ENCODE assay signal across 10 cellular contexts in the genomic region with DNA sequence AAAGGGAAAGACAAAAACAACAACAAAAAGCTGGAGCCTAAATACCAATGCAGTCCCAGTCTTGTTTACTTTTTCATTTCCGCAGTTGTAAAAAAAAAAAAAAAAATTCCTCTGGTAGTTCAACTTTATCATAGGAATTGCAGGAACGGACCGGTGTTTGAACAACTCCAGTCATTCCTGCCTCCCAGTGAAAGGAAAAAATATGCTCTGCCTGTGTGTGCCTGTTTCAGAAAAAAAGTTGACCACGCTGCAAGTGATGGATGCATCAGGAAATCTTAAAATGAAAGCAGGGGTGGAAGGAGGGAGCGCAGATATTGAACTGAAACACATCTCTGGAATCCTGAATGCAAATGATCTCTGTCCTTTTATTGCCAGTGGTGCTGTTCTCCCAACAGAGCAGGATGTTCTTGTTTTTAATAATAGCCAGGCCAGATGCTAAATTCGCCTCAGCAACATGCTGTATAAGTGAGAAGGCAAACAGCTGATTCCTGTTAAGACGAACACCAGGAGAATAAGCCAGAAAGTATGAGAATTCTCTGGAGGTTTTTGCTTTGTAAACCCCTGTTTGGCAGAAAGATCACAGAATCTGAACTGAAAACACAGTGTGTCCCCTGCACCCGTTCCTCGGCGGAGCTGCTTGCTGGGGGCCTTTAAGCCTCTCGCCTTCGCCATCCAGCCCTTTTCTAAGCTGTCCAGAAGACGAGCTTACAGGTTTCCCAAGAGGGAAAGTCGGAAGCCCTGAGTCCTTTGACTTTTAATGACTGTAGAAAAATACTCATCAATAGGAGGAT.
DNase-seq lines count a peak whose midpoint lies in the region; ATAC-seq and TF ChIP-seq lines count a peak whose summit lies in the region.
"Had no signal": no experiment of that assay in that cellular context is flagged by ENCODE, and none has a peak within 500 bp of the region (broad histone marks: within the 10 kb centered on the region; RNA-seq: fewer than 3 reads in every experiment).

No MANE protein-coding gene starts in this region.

- peak overlapping the region; percentile 63; the same call in 1 of the 2 replicates for H4K91ac ChIP-seq in IMR-90 (ENCODE audit: insufficient read depth, low read depth, low read length)

- H3K9me1 ChIP-seq in IMR-90 (ENCODE audit: insufficient read depth, low read length): peaks cover 12% of the 10 kb centered on the region

- H2BK15ac ChIP-seq in IMR-90 (ENCODE audit: low read depth, low read length): peak overlapping the region; percentile 49; the same call in 2 of the 3 replicates

- H3K4me1 ChIP-seq in IMR-90 (ENCODE audit: control insufficient read depth, insufficient read depth, low read length) (peaks cover 16% of the 10 kb centered on the region), liver (ENCODE audit: control insufficient read depth in 4 of 4, insufficient read depth in 4 of 4, low read length in 3 of 4) (no peaks in the 10 kb centered on the region), thoracic aorta (ENCODE audit: control insufficient read depth in 1 of 2, low read depth in 2 of 2) (peaks cover 5 to 9% of the 10 kb centered on the region in 2 donors)
- no peaks in the 10 kb centered on the region for H3K4me1 ChIP-seq in effector memory CD4-positive, alpha-beta T cell (ENCODE audit: control insufficient read depth, insufficient read depth, low read length, poor library complexity, severe bottlenecking)

- H3K18ac ChIP-seq in IMR-90 (ENCODE audit: low read depth, low read length): peak overlapping the region; percentile 19

- in situ Hi-C loops in IMR-90 (cut with MboI; ENCODE audit: low sequenced_read_pairs): no loop called here

- peak overlapping the region; percentile 62 for H3K27ac ChIP-seq in IMR-90 (ENCODE audit: insufficient read depth, low read length)
- no peak overlapping the region for H3K27ac ChIP-seq in liver (ENCODE audit: low read depth in 1 of 2, low read length in 2 of 2)
- H3K27ac ChIP-seq in thoracic aorta: no peak overlapping the region
- no peak overlapping the region for H3K27ac ChIP-seq in effector memory CD4-positive, alpha-beta T cell (ENCODE audit: insufficient read depth, low read length, poor library complexity, severe bottlenecking)

- 5% methylated on average over 4 of the region's 14 CpGs; no CpG with 5 or more reads in 1 of the 2 experiments for WGBS in IMR-90 (ENCODE audit: extremely low coverage in 2 of 2, insufficient read length in 1 of 2), 2 experiments
- 69% methylated on average over 14 of the region's 14 CpGs for WGBS in liver

- peak overlapping the region; percentile 63 to 89 for H4K8ac ChIP-seq in IMR-90 (ENCODE audit: low read depth in 2 of 2, low read length in 2 of 2)

- peak overlapping the region; percentile 55 for H3K23ac ChIP-seq in IMR-90 (ENCODE audit: low read depth, low read length)

- TF ChIP-seq RAD21 in IMR-90 (IDR thresholded peaks at IDR 0.05; ENCODE audit: low read length) (no peak), liver (IDR thresholded peaks at IDR 0.05) (peak in 1 of 2 donors; percentile 10)

- intact Hi-C loops in IMR-90 (cut with micrococcal nuclease): loop anchor here (5.0 kb wide), 2 partner anchors 134 to 156 kb away; no protein-coding TSS in a partner anchor

- dilution Hi-C loops in IMR-90 (cut with HindIII; ENCODE audit: low sequenced_read_pairs, unreplicated experiment): no loop called here

- H3K4me3 ChIP-seq in IMR-90 (ENCODE audit: insufficient read depth, low read depth, low read length): peak overlapping the region; percentile 37
- H3K4me3 ChIP-seq in choroid plexus epithelial cell (ENCODE audit: low read depth, low read length): peak overlapping the region; percentile 44
- H3K4me3 ChIP-seq in liver (ENCODE audit: low read depth in 1 of 3, low read length in 3 of 3): no peak overlapping the region
- H3K4me3 ChIP-seq in thoracic aorta: peak overlapping the region; percentile 43
- H3K4me3 ChIP-seq in effector memory CD4-positive, alpha-beta T cell (ENCODE audit: insufficient read depth, low read depth, low read length, poor library complexity, severe bottlenecking): no peak overlapping the region

- peak overlapping the region; percentile 5; the same call in 1 of the 2 replicates for H2AK5ac ChIP-seq in IMR-90 (ENCODE audit: low read depth, low read length)

- H3K14ac ChIP-seq in IMR-90 (replicated peaks; ENCODE audit: low read depth, low read length): peak overlapping the region; percentile 31

- H3K56ac ChIP-seq in IMR-90 (ENCODE audit: extremely low read depth, insufficient read depth, low read length): peak overlapping the region; percentile 56; the same call in 1 of the 2 replicates

- POLR2A ChIA-PET in IMR-90 (lab: Charles Lee; ENCODE audit: unreplicated experiment): interaction anchor here (0.5 to 0.7 kb wide), 2 partner anchors 161 to 688 kb away, joined by 4 to 13 read pairs; no protein-coding TSS in a partner anchor

- H2BK20ac ChIP-seq in IMR-90 (ENCODE audit: low read depth, low read length): peak overlapping the region; percentile 16

- peak overlapping the region; percentile 84 for H2AFZ ChIP-seq in IMR-90 (replicated peaks; ENCODE audit: low read length, poor library complexity)

- ATAC-seq in IMR-90 (ENCODE audit: low read depth): peak; percentile 64
- ATAC-seq in thoracic aorta (ENCODE audit: insufficient number of reproducible peaks, low FRiP score, low read depth): no peak

- DNase-seq in IMR-90 (peak; percentile 60), choroid plexus epithelial cell (ENCODE audit: low read depth) (peak; percentile 73), thoracic aorta (ENCODE audit: low spot score) (no peak), KG1 (lab: John Stamatoyannopoulos, UW) (no peak), NAMALWA (ENCODE audit: low spot score) (no peak), NOMO-1 treated with DMSO at 0.1 percent for 48 hours (lab: John Stamatoyannopoulos, UW; ENCODE audit: unreplicated experiment) (no peak)
- DNase-seq in effector memory CD4-positive, alpha-beta T cell: no peak
- DNase-seq: activated CD4-positive, alpha-beta memory T cell treated with anti-CD3 and anti-CD28 coated beads, Interleukin-2, amount 10 ng/mL, durations not matched to agents 7 days and 5 days; Karpas-422 had no signal

- peak overlapping the region; percentile 87 for H3K4me2 ChIP-seq in IMR-90 (ENCODE audit: low read depth, low read length)

- H2BK5ac ChIP-seq in IMR-90 (ENCODE audit: low read depth, low read length, poor library complexity, severe bottlenecking): peak overlapping the region; percentile 48

- H2BK120ac ChIP-seq in IMR-90 (ENCODE audit: low read depth, low read length): peak overlapping the region; percentile 90

- TF ChIP-seq POLR2A in IMR-90 (IDR thresholded peaks at IDR 0.05; ENCODE audit: low read depth, low read length): no peak

- H3K4ac ChIP-seq in IMR-90 (ENCODE audit: low read depth, low read length): peak overlapping the region; percentile 32

- BruUV-seq in IMR-90 (replicated peaks; lab: Mats Ljungman, UMichigan): no TSS peak

- no peaks in the 10 kb centered on the region for H4K20me1 ChIP-seq in IMR-90 (ENCODE audit: insufficient read depth, low read length)

- peaks cover 0 to 12% of the 10 kb centered on the region in 2 experiments; a peak in 2 of 4 replicates for H3K79me1 ChIP-seq in IMR-90 (ENCODE audit: low read depth in 1 of 2, low read length in 2 of 2)

- H4K5ac ChIP-seq in IMR-90 (ENCODE audit: low read depth, low read length): peak overlapping the region; percentile 1; the same call in 1 of the 2 replicates

- H3K9ac ChIP-seq in IMR-90 (ENCODE audit: low read depth, low read length) (peak overlapping the region; percentile 32), liver (ENCODE audit: low read depth in 1 of 2, low read length in 2 of 2) (no peak overlapping the region)

- H2AK9ac ChIP-seq in IMR-90 (replicated peaks; ENCODE audit: low read depth, low read length, poor library complexity): peak overlapping the region; percentile 20

- CTCF ChIA-PET in IMR-90 (lab: Yijun Ruan, JAX): interaction anchor here (0.6 to 1.1 kb wide), 3 partner anchors 127 to 1152 kb away, joined by 3 to 4 read pairs (median 3); no protein-coding TSS in a partner anchor

- H3K27me3 ChIP-seq in IMR-90 (ENCODE audit: control insufficient read depth, insufficient read depth, low read length) (no peaks in the 10 kb centered on the region), liver (ENCODE audit: control insufficient read depth in 4 of 4, insufficient read depth in 4 of 4, low read length in 3 of 4) (no peaks in the 10 kb centered on the region), thoracic aorta (replicated peaks; ENCODE audit: insufficient read depth) (no peaks in the 10 kb centered on the region)
- H3K27me3 ChIP-seq in effector memory CD4-positive, alpha-beta T cell (replicated peaks; ENCODE audit: control insufficient read depth, insufficient read depth, low read length, poor library complexity, severe bottlenecking): no peaks in the 10 kb centered on the region

- H3K9me3 ChIP-seq in IMR-90 (ENCODE audit: control insufficient read depth, insufficient read depth, low read length) (no peaks in the 10 kb centered on the region), liver (ENCODE audit: control insufficient read depth in 4 of 4, low read length in 3 of 4) (no peaks in the 10 kb centered on the region), thoracic aorta (no peaks in the 10 kb centered on the region)
- no peaks in the 10 kb centered on the region for H3K9me3 ChIP-seq in effector memory CD4-positive, alpha-beta T cell (ENCODE audit: control insufficient read depth, low read length)

- H3K36me3 ChIP-seq in IMR-90 (ENCODE audit: control insufficient read depth, insufficient read depth, low read length): no peaks in the 10 kb centered on the region
- H3K36me3 ChIP-seq in liver (ENCODE audit: control insufficient read depth in 4 of 4, insufficient read depth in 3 of 4, low read depth in 1 of 4, low read length in 3 of 4): no peaks in the 10 kb centered on the region
- H3K36me3 ChIP-seq in thoracic aorta: no peaks in the 10 kb centered on the region
- H3K36me3 ChIP-seq in effector memory CD4-positive, alpha-beta T cell (ENCODE audit: control insufficient read depth, insufficient read depth, low read length): no peaks in the 10 kb centered on the region

- no peak for TF ChIP-seq CTCF in IMR-90 (conservative IDR thresholded peaks at IDR 0.05; ENCODE audit: low read depth, low read length)
- TF ChIP-seq CTCF in choroid plexus epithelial cell (conservative IDR thresholded peaks at IDR 0.05; ENCODE audit: low read depth, low read length): no peak
- no peak for TF ChIP-seq CTCF in liver (IDR thresholded peaks at IDR 0.05; ENCODE audit: low read depth, low read length, missing input control)
- TF ChIP-seq CTCF in thoracic aorta (IDR thresholded peaks at IDR 0.05): no peak

TF ChIP-seq in liver, 16 proteins besides CTCF, POLR2A, EP300 and RAD21 (continues in another document):
- TF ChIP-seq SP1 (IDR thresholded peaks at IDR 0.05): no peak
- peak; percentile 23 for TF ChIP-seq NR2F2 (IDR thresholded peaks at IDR 0.05)

Comparison
In these comparisons a context has a peak if more than half of its experiments do, and no peak if none do; other contexts are left out.
1. DNase-seq: peak in IMR-90 (single experiment) and choroid plexus epithelial cell (single experiment); none in thoracic aorta (single experiment), KG1 (single experiment), NAMALWA (single experiment), NOMO-1 treated with DMSO at 0.1 percent for 48 hours (single experiment) and effector memory CD4-positive, alpha-beta T cell (0 of 3).
2. H3K4me3 ChIP-seq: peak in IMR-90 (single experiment), choroid plexus epithelial cell (single experiment) and thoracic aorta (single experiment); none in liver (0 of 3) and effector memory CD4-positive, alpha-beta T cell (single experiment).